Comparison of ENCODE assay signal across 1 cellular context in the genomic region with DNA sequence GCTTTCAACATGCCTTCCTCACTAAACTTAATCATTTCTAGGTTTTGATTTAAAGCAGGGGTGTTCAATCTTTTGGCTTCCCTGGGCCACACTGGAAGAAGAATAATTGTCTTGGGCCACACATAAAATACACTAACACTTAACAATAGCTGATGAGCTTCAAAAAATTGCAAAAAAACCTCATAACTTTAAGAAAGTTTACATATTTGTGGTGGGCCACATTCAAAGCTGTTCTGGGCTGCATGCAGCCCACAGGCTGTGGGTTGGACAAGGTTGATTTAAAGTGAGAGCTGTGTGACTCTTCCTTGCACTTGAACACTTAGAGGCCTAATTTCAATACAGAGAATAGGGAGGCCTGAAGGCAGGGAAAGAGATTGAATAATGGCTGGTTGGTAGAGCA.
TF ChIP-seq lines count a peak whose summit lies in the region.

No MANE protein-coding gene starts in this region.

TF ChIP-seq in IMR-90, 13 proteins besides CTCF, POLR2A, EP300 and RAD21 (continued from another document):
- TF ChIP-seq SMC3 (IDR thresholded peaks at IDR 0.05; ENCODE audit: low read depth, low read length) (no peak), FOS (IDR thresholded peaks at IDR 0.05; ENCODE audit: low read depth, low read length) (no peak), NFE2L2 (IDR thresholded peaks at IDR 0.05; ENCODE audit: low read depth, low read length) (no peak), BHLHE40 (IDR thresholded peaks at IDR 0.05; ENCODE audit: low read depth, low read length) (no peak), CEBPB (IDR thresholded peaks at IDR 0.05; ENCODE audit: low read depth, low read length) (no peak), RFX5 (IDR thresholded peaks at IDR 0.05; ENCODE audit: low read depth, low read length) (no peak), CHD1 (IDR thresholded peaks at IDR 0.05; ENCODE audit: low read depth, low read length) (no peak), MAFK (IDR thresholded peaks at IDR 0.05; ENCODE audit: low read depth, low read length) (no peak), MXI1 (IDR thresholded peaks at IDR 0.05; ENCODE audit: borderline replicate concordance, low read depth, low read length) (no peak), RCOR1 (IDR thresholded peaks at IDR 0.05; ENCODE audit: insufficient replicate concordance, low read length) (no peak)
- TF ChIP-seq, protein P1, sequence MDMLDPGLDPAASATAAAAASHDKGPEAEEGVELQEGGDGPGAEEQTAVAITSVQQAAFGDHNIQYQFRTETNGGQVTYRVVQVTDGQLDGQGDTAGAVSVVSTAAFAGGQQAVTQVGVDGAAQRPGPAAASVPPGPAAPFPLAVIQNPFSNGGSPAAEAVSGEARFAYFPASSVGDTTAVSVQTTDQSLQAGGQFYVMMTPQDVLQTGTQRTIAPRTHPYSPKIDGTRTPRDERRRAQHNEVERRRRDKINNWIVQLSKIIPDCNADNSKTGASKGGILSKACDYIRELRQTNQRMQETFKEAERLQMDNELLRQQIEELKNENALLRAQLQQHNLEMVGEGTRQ (IDR thresholded peaks at IDR 0.05; ENCODE audit: low read depth, low read length), result no peak
- TF ChIP-seq, protein P2, sequence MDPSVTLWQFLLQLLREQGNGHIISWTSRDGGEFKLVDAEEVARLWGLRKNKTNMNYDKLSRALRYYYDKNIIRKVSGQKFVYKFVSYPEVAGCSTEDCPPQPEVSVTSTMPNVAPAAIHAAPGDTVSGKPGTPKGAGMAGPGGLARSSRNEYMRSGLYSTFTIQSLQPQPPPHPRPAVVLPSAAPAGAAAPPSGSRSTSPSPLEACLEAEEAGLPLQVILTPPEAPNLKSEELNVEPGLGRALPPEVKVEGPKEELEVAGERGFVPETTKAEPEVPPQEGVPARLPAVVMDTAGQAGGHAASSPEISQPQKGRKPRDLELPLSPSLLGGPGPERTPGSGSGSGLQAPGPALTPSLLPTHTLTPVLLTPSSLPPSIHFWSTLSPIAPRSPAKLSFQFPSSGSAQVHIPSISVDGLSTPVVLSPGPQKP (IDR thresholded peaks at IDR 0.05; ENCODE audit: borderline replicate concordance, low read depth, low read length), result no peak
TF ChIP-seq in IMR-90: peak in this region for 0.
